8 cellular contexts compared by ENCODE assay signal in genomic region chr22:40175571-40176105, GRCh38. TPM values are rescaled to one million over a fixed set of nuclear protein-coding genes. Genes with fewer than 3 reads are reported as not detected.
DNase-seq lines count a peak whose midpoint lies in the region.
"Had no signal": no experiment of that assay in that cellular context is flagged by ENCODE, and none has a peak within 500 bp of the region (broad histone marks: within the 10 kb centered on the region; RNA-seq: fewer than 3 reads in every experiment).

No MANE protein-coding gene starts in this region.

- H3K36me3 Mint-ChIP-seq in CD8-positive, alpha-beta memory T cell = peaks cover 0 to 13% (median 3%) of the 10 kb centered on the region in 3 donors

- H3K4me1 ChIP-seq in CD8-positive, alpha-beta memory T cell (ENCODE audit: insufficient read depth, low read length) = peaks cover 35% of the 10 kb centered on the region
- peaks cover 41% of the 10 kb centered on the region for H3K4me1 ChIP-seq in Karpas-422 (ENCODE audit: low read length)

- peak overlapping the region; percentile 52 for H3K27ac ChIP-seq in CD8-positive, alpha-beta memory T cell (ENCODE audit: low read depth, low read length)
- peak overlapping the region; percentile 46 for H3K27ac ChIP-seq in Karpas-422 (ENCODE audit: low read length)

- H3K27ac Mint-ChIP-seq in CD8-positive, alpha-beta memory T cell = peak overlapping the region in 5 of 8 donors; percentile 45 to 95 (median 63)

- no peaks in the 10 kb centered on the region; the same call in 1 of the 2 replicates for H4K20me1 ChIP-seq in Karpas-422 (ENCODE audit: insufficient read depth, low read depth, low read length)

- no peaks in the 10 kb centered on the region for H3K27me3 ChIP-seq in CD8-positive, alpha-beta memory T cell (ENCODE audit: insufficient read depth, low read length, poor library complexity, severe bottlenecking)
- no peaks in the 10 kb centered on the region for H3K27me3 ChIP-seq in Karpas-422 (ENCODE audit: low read length)

- no peaks in the 10 kb centered on the region for H3K9me3 ChIP-seq in CD8-positive, alpha-beta memory T cell (ENCODE audit: low read length)
- H3K9me3 ChIP-seq in Karpas-422 (ENCODE audit: low read length) = no peaks in the 10 kb centered on the region

- no peak overlapping the region for H3K4me2 ChIP-seq in Karpas-422 (ENCODE audit: low read depth, low read length, poor library complexity, severe bottlenecking)

- H2AFZ ChIP-seq in Karpas-422 (ENCODE audit: low read length) = no peak overlapping the region

- peaks cover 44 to 68% (median 63%) of the 10 kb centered on the region in 3 donors for H3K4me1 Mint-ChIP-seq in CD8-positive, alpha-beta memory T cell

- H3K79me2 ChIP-seq in Karpas-422 (ENCODE audit: low read length) = peaks cover 38% of the 10 kb centered on the region

- no peak overlapping the region for H3K4me3 ChIP-seq in CD8-positive, alpha-beta memory T cell (ENCODE audit: low read length)
- H3K4me3 ChIP-seq in Karpas-422 (ENCODE audit: low read length) = no peak overlapping the region

- POLR2A ChIA-PET in CD8-positive, alpha-beta memory T cell (lab: Charles Lee) = no interaction called here

- CTCF ChIA-PET in CD8-positive, alpha-beta memory T cell (lab: Charles Lee) = interaction anchor here (0.8 kb wide), 1 partner anchor 174 kb away, joined by 3 read pairs; no protein-coding TSS in a partner anchor

- H3K9ac ChIP-seq in Karpas-422 (ENCODE audit: low read length) = no peak overlapping the region

- no peaks in the 10 kb centered on the region for H3K9me3 Mint-ChIP-seq in CD8-positive, alpha-beta memory T cell

- H3K9me2 ChIP-seq in Karpas-422 (replicated peaks; ENCODE audit: insufficient read depth, low read length) = no peaks in the 10 kb centered on the region

- H3K4me3 Mint-ChIP-seq in CD8-positive, alpha-beta memory T cell = peak overlapping the region in 4 of 7 donors; percentile 16 to 48 (median 36)

- DNase-seq in CD8-positive, alpha-beta memory T cell = no peak
- DNase-seq in Karpas-422 (no peak), dermis blood vessel endothelial cell (peak; percentile 43), pons (ENCODE audit: low spot score) (peak; percentile 73), NCI-H2171 (lab: John Stamatoyannopoulos, UW) (no peak), kidney glomerular epithelial cell (lab: John Stamatoyannopoulos, UW) (no peak)
- DNase-seq in stimulated activated CD4-positive, alpha-beta T cell treated with anti-CD3 and anti-CD28 coated beads, Interleukin-12 subunit alpha, Interleukin-12 subunit beta, amount 100 ng/mL, for 4 hours = no peak
- DNase-seq: NCI-H1436 had no signal

- no peaks in the 10 kb centered on the region for H3K36me3 ChIP-seq in CD8-positive, alpha-beta memory T cell (ENCODE audit: insufficient read depth, low read length)
- H3K36me3 ChIP-seq in Karpas-422 (ENCODE audit: insufficient read depth, low read length) = no peaks in the 10 kb centered on the region

- no peaks in the 10 kb centered on the region for H3K27me3 Mint-ChIP-seq in CD8-positive, alpha-beta memory T cell

RNA-seq across cellular contexts. Expression of gene TNRC6B, which starts 2.1 kb away (rescaled TPM):
- 10 to 100 TPM; 32.8 to 37.8 TPM for total RNA-seq in CD8-positive, alpha-beta memory T cell
- polyA plus RNA-seq in CD8-positive, alpha-beta memory T cell = 109 TPM
- 32.0 and 41.1 TPM in 2 replicates for total RNA-seq in Karpas-422 (2014; rRNA removed; shearing (Covaris generic); ENCODE audit: low replicate concordance)
- 23.1 and 24.5 TPM in 2 replicates for total RNA-seq in dermis blood vessel endothelial cell

Comparison
In these comparisons a context has a peak if more than half of its experiments do, and no peak if none do; other contexts are left out.
1. DNase-seq: peak in dermis blood vessel endothelial cell (single experiment) and pons (single experiment); none in CD8-positive, alpha-beta memory T cell (0 of 5), Karpas-422 (single experiment), NCI-H2171 (single experiment), stimulated activated CD4-positive, alpha-beta T cell treated with anti-CD3 and anti-CD28 coated beads, Interleukin-12 subunit alpha, Interleukin-12 subunit beta, amount 100 ng/mL, for 4 hours (single experiment) and kidney glomerular epithelial cell (single experiment).